In genomic region chr16:69860233-69861231, GRCh38 we compare ENCODE assay signal across 11 cellular contexts.
DNase-seq lines count a peak whose midpoint lies in the region; ATAC-seq, FAIRE-seq and TF ChIP-seq lines count a peak whose summit lies in the region.
"Had no signal": no experiment of that assay in that cellular context is flagged by ENCODE, and none has a peak within 500 bp of the region (broad histone marks: within the 10 kb centered on the region; RNA-seq: fewer than 3 reads in every experiment).

No MANE protein-coding gene starts in this region.

- H3K9me3 ChIP-seq in breast epithelium (no peaks in the 10 kb centered on the region), endodermal cell (ENCODE audit: control insufficient read depth, low read length) (peaks cover 6% of the 10 kb centered on the region), pancreas (no peaks in the 10 kb centered on the region)

- no peak for FAIRE-seq in pancreas (lab: Jason Lieb, UNC)
- FAIRE-seq: D721Med had no signal

- 91 to 93% methylated on average over 7 to 8 of the region's 9 CpGs for WGBS in endodermal cell (ENCODE audit: insufficient coverage in 1 of 2, insufficient read length in 1 of 2), 2 experiments
- 83 to 85% methylated on average over 9 of the region's 9 CpGs for WGBS in pancreas, 2 donors

- no peak for DNase-seq in breast epithelium (ENCODE audit: low spot score in 2 of 2)
- DNase-seq in MCF 10A (ENCODE audit: unreplicated experiment), result no peak
- no peak for DNase-seq in endodermal cell
- no peak for DNase-seq in pancreas
- DNase-seq in type B pancreatic cell (ENCODE audit: extremely low spot score, unreplicated experiment), result no peak
- DNase-seq in SIG-M5 (lab: John Stamatoyannopoulos, UW), result no peak
- DNase-seq in NCI-H1694 treated with DMSO at 0.1 percent for 48 hours (lab: John Stamatoyannopoulos, UW), result no peak
- no peak for DNase-seq in hypothalamus (lab: John Stamatoyannopoulos, UW)
- DNase-seq: activated naive CD4-positive, alpha-beta T cell treated with Interleukin-2 at 50 U/mL for 16 hours; NCI-H1436 treated with DMSO at 0.1 percent for 48 hours had no signal

- TF ChIP-seq CTCF in breast epithelium (IDR thresholded peaks at IDR 0.05) (no peak), MCF 10A (IDR thresholded peaks at IDR 0.05; ENCODE audit: unreplicated experiment) (no peak), endodermal cell (conservative IDR thresholded peaks at IDR 0.05) (no peak), pancreas (IDR thresholded peaks at IDR 0.05) (no peak), type B pancreatic cell (conservative IDR thresholded peaks at IDR 0.05) (no peak)

- H3K27me3 ChIP-seq in breast epithelium (no peaks in the 10 kb centered on the region), endodermal cell (ENCODE audit: control insufficient read depth, insufficient read depth, low read length, poor library complexity, severe bottlenecking) (no peaks in the 10 kb centered on the region), pancreas (no peaks in the 10 kb centered on the region)

- no peak for TF ChIP-seq POLR2A in breast epithelium (IDR thresholded peaks at IDR 0.05)

- H3K4me3 Mint-ChIP-seq in MCF 10A (ENCODE audit: unreplicated experiment), result no peak overlapping the region
- H3K4me3 Mint-ChIP-seq in endodermal cell, result no peak overlapping the region
- no peak overlapping the region for H3K4me3 Mint-ChIP-seq in type B pancreatic cell

- CTCF ChIA-PET in MCF 10A (lab: Yijun Ruan, JAX), result interaction anchor here (0.6 to 1.0 kb wide), 5 partner anchors 12 to 380 kb away, joined by 3 to 5 read pairs (median 4); no protein-coding TSS in a partner anchor

- H3K4me1 Mint-ChIP-seq in MCF 10A (ENCODE audit: insufficient read depth, unreplicated experiment) (peaks cover 6% of the 10 kb centered on the region), endodermal cell (peaks cover 2% of the 10 kb centered on the region), type B pancreatic cell (ENCODE audit: unreplicated experiment) (peaks cover 27% of the 10 kb centered on the region)

- H3K4me3 ChIP-seq in breast epithelium (no peak overlapping the region), endodermal cell (ENCODE audit: low read length) (no peak overlapping the region), pancreas (no peak overlapping the region)

- no peaks in the 10 kb centered on the region for H3K9me3 Mint-ChIP-seq in MCF 10A (ENCODE audit: unreplicated experiment)
- peaks cover 7% of the 10 kb centered on the region for H3K9me3 Mint-ChIP-seq in endodermal cell
- no peaks in the 10 kb centered on the region for H3K9me3 Mint-ChIP-seq in type B pancreatic cell

- intact Hi-C loops in breast epithelium (cut with DNase I; ENCODE audit: low total_unique reads), result loop anchor here (10.0 kb wide), 1 partner anchor 66 kb away; no protein-coding TSS in a partner anchor
- intact Hi-C loops in MCF 10A (cut with micrococcal nuclease), result no loop called here
- intact Hi-C loops in pancreas (cut with DNase I), result no loop called here

- H3K27me3 Mint-ChIP-seq in MCF 10A (ENCODE audit: insufficient read depth, unreplicated experiment), result no peaks in the 10 kb centered on the region
- no peaks in the 10 kb centered on the region for H3K27me3 Mint-ChIP-seq in endodermal cell (ENCODE audit: insufficient read depth)
- no peaks in the 10 kb centered on the region for H3K27me3 Mint-ChIP-seq in type B pancreatic cell

- H3K27ac Mint-ChIP-seq in MCF 10A (ENCODE audit: low read depth, unreplicated experiment) (no peak overlapping the region), endodermal cell (peak overlapping the region; percentile 33), type B pancreatic cell (peak overlapping the region; percentile 16)

- H3K36me3 ChIP-seq in breast epithelium (no peaks in the 10 kb centered on the region), endodermal cell (ENCODE audit: control insufficient read depth, insufficient read depth, low read length) (peaks cover 8% of the 10 kb centered on the region), pancreas (no peaks in the 10 kb centered on the region)

- H3K27ac ChIP-seq in breast epithelium (peak overlapping the region; percentile 67 to 78), endodermal cell (ENCODE audit: low read depth, low read length) (no peak overlapping the region), pancreas (peak overlapping the region; percentile 47 to 85 (median 68))

- H3K9ac ChIP-seq in endodermal cell (ENCODE audit: extremely low read depth, low read length, poor library complexity, severe bottlenecking), result no peak overlapping the region

- H3K36me3 Mint-ChIP-seq in MCF 10A (ENCODE audit: insufficient read depth, unreplicated experiment) (peaks cover 19% of the 10 kb centered on the region), endodermal cell (ENCODE audit: low read depth) (peaks cover 29% of the 10 kb centered on the region), type B pancreatic cell (peaks cover 15% of the 10 kb centered on the region)

- no TSS peak for BruUV-seq in MCF 10A (replicated peaks; lab: Mats Ljungman, UMichigan)

- no peaks in the 10 kb centered on the region for H3K4me1 ChIP-seq in breast epithelium
- no peaks in the 10 kb centered on the region for H3K4me1 ChIP-seq in endodermal cell (ENCODE audit: control insufficient read depth, insufficient read depth, low read length)
- H3K4me1 ChIP-seq in pancreas, result peaks cover 30 to 35% (median 31%) of the 10 kb centered on the region in 3 donors

- no peak for ATAC-seq in pancreas

- POLR2A ChIA-PET in MCF 10A (lab: Yijun Ruan, JAX), result no interaction called here
